ENCODE assay signal across 10 cellular contexts in the genomic region with DNA sequence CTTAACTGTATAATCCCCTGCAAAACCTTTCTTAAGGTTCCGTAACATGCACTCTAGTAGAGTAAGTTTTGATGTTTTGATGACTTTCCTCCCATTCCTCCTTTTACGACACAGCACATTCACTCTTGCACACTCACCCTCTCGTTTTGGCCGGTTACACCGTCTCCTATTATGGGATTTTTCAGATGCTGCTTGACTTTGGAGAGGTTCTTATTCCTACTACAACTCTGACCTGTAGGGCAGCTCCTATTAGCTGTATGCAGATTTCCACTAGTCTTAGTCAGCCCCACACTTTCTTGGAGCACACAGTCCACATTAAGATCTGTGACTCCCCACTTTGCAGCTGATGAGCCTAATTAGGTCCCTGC.
DNase-seq lines count a peak whose midpoint lies in the region; ATAC-seq and TF ChIP-seq lines count a peak whose summit lies in the region.
"Had no signal": no experiment of that assay in that cellular context is flagged by ENCODE, and none has a peak within 500 bp of the region (broad histone marks: within the 10 kb centered on the region; RNA-seq: fewer than 3 reads in every experiment).

No MANE protein-coding gene starts in this region.

- H3K9ac ChIP-seq in colonic mucosa (ENCODE audit: low read depth in 2 of 2, low read length in 2 of 2) (no peak overlapping the region), mucosa of stomach (ENCODE audit: low read length) (peak overlapping the region; percentile 41)

- DNase-seq in DMS79 treated with DMSO at 0.1 percent for 48 hours (lab: John Stamatoyannopoulos, UW): peak; percentile 36
- no peak for DNase-seq in DMS79 (lab: John Stamatoyannopoulos, UW)
- no peak for DNase-seq in colonic mucosa
- peak in 1 of 2 donors; percentile 42 for DNase-seq in uterus
- no peak for DNase-seq in stimulated activated naive CD4-positive, alpha-beta T cell (lab: John Stamatoyannopoulos, UW)
- DNase-seq: activated CD4-positive, alpha-beta T cell treated with anti-CD3 and anti-CD28 coated beads, Interleukin-2, amount 50 U/mL, for 1 hour had no signal

- H3K4me3 ChIP-seq in colonic mucosa: peak overlapping the region; percentile 26
- peak overlapping the region; percentile 61 for H3K4me3 ChIP-seq in mucosa of stomach (ENCODE audit: low read length)
- H3K4me3 ChIP-seq in uterus: peak overlapping the region; percentile 42 to 48

- no peaks in the 10 kb centered on the region for H3K36me3 ChIP-seq in colonic mucosa
- H3K36me3 ChIP-seq in mucosa of stomach (ENCODE audit: control insufficient read depth, insufficient read depth, low read length): no peaks in the 10 kb centered on the region
- no peaks in the 10 kb centered on the region for H3K36me3 ChIP-seq in uterus

- H3K27ac ChIP-seq in colonic mucosa (no peak overlapping the region), uterus (peak overlapping the region; percentile 81 to 86)
- H3K27ac ChIP-seq: 22Rv1 had no signal

- intact Hi-C loops in colonic mucosa (cut with DNase I): no loop called here
- intact Hi-C loops in uterus (cut with DNase I; ENCODE audit: low total_unique reads): no loop called here

- no peak for TF ChIP-seq POLR2A in uterus (IDR thresholded peaks at IDR 0.05)

- H3K4me1 ChIP-seq in colonic mucosa (no peaks in the 10 kb centered on the region), mucosa of stomach (ENCODE audit: control insufficient read depth, insufficient read depth, low read length) (peaks cover 13% of the 10 kb centered on the region), uterus (no peaks in the 10 kb centered on the region)

- H3K27me3 ChIP-seq in colonic mucosa (no peaks in the 10 kb centered on the region), mucosa of stomach (ENCODE audit: control insufficient read depth, insufficient read depth, low read length) (no peaks in the 10 kb centered on the region), uterus (no peaks in the 10 kb centered on the region)

- TF ChIP-seq CTCF in colonic mucosa (IDR thresholded peaks at IDR 0.05) (no peak), uterus (IDR thresholded peaks at IDR 0.05) (no peak)

- H3K9me3 ChIP-seq in colonic mucosa: no peaks in the 10 kb centered on the region
- H3K9me3 ChIP-seq in mucosa of stomach (ENCODE audit: control insufficient read depth, low read length): no peaks in the 10 kb centered on the region
- no peaks in the 10 kb centered on the region for H3K9me3 ChIP-seq in uterus

- ATAC-seq in HG02610 (IDR thresholded peaks at IDR 0.05; ENCODE audit: unreplicated experiment): no peak
- no peak for ATAC-seq in GM19455 (IDR thresholded peaks at IDR 0.05; ENCODE audit: unreplicated experiment)
